ENCODE assay signal across 1 cellular context in genomic region chr16:71600822-71601221, GRCh38.
TF ChIP-seq lines count a peak whose summit lies in the region.

No MANE protein-coding gene starts in this region.

TF ChIP-seq in HepG2, 621 proteins besides CTCF, POLR2A, EP300 and RAD21 (continued from another document and continues in another):
- peak; percentile 47; the same call in 1 of the 2 replicates for TF ChIP-seq ZBTB7A (CRISPR knock-in tag; IDR thresholded peaks at IDR 0.05)
- TF ChIP-seq RNF219 (CRISPR knock-in tag; IDR thresholded peaks at IDR 0.05), result no peak
- TF ChIP-seq ZNF296 (CRISPR knock-in tag; conservative IDR thresholded peaks at IDR 0.05), result no peak
- TF ChIP-seq ZXDC (CRISPR knock-in tag; IDR thresholded peaks at IDR 0.05), result no peak
- no peak for TF ChIP-seq HNF4G (IDR thresholded peaks at IDR 0.05; ENCODE audit: borderline replicate concordance, low read depth, low read length)
- TF ChIP-seq HNF4G (CRISPR knock-in tag; IDR thresholded peaks at IDR 0.05; ENCODE audit: borderline replicate concordance, low read depth), result no peak
- peak; percentile 68; the same call in 1 of the 2 replicates for TF ChIP-seq ERF (CRISPR knock-in tag; IDR thresholded peaks at IDR 0.05)
- no peak for TF ChIP-seq SCMH1 (CRISPR knock-in tag; IDR thresholded peaks at IDR 0.05; ENCODE audit: borderline replicate concordance)
- no peak for TF ChIP-seq ZNF383 (CRISPR knock-in tag; IDR thresholded peaks at IDR 0.05; ENCODE audit: borderline replicate concordance)
- TF ChIP-seq NCOR1 (IDR thresholded peaks at IDR 0.05; ENCODE audit: borderline replicate concordance, low read length), result no peak
- no peak for TF ChIP-seq ZNF879 (CRISPR knock-in tag; IDR thresholded peaks at IDR 0.05)
- no peak for TF ChIP-seq ZNF34 (CRISPR knock-in tag; IDR thresholded peaks at IDR 0.05; ENCODE audit: borderline replicate concordance)
- TF ChIP-seq ZEB1 (IDR thresholded peaks at IDR 0.05; ENCODE audit: insufficient replicate concordance, low read depth), result no peak
- no peak for TF ChIP-seq ZNF7 (CRISPR knock-in tag; IDR thresholded peaks at IDR 0.05)
- TF ChIP-seq TSC22D2 (CRISPR knock-in tag; IDR thresholded peaks at IDR 0.05; ENCODE audit: borderline replicate concordance), result peak; percentile 67; the same call in 1 of the 2 replicates
- TF ChIP-seq ZNF280D (CRISPR knock-in tag; IDR thresholded peaks at IDR 0.05), result no peak
- no peak for TF ChIP-seq ZBTB40 (IDR thresholded peaks at IDR 0.05)
- no peak for TF ChIP-seq ZBTB40 (CRISPR knock-in tag; IDR thresholded peaks at IDR 0.05)
- TF ChIP-seq FOXM1 (CRISPR knock-in tag; IDR thresholded peaks at IDR 0.05), result no peak
- TF ChIP-seq ZNF746 (CRISPR knock-in tag; IDR thresholded peaks at IDR 0.05), result no peak
- no peak for TF ChIP-seq ZIK1 (CRISPR knock-in tag; IDR thresholded peaks at IDR 0.05; ENCODE audit: borderline replicate concordance, low read depth)
- TF ChIP-seq ARID5B (CRISPR knock-in tag; IDR thresholded peaks at IDR 0.05), result peak; percentile 54
- peak; percentile 47; the same call in 1 of the 2 replicates for TF ChIP-seq ZNF350 (CRISPR knock-in tag; IDR thresholded peaks at IDR 0.05; ENCODE audit: borderline replicate concordance, low read depth)
- no peak for TF ChIP-seq ZNF546 (CRISPR knock-in tag; conservative IDR thresholded peaks at IDR 0.05)
- peak; percentile 46; the same call in 1 of the 2 replicates for TF ChIP-seq RXRB (CRISPR knock-in tag; IDR thresholded peaks at IDR 0.05; ENCODE audit: borderline replicate concordance)
- TF ChIP-seq HES4 (CRISPR knock-in tag; IDR thresholded peaks at IDR 0.05; ENCODE audit: borderline replicate concordance), result no peak
- TF ChIP-seq ZBTB14 (CRISPR knock-in tag; IDR thresholded peaks at IDR 0.05), result no peak
- TF ChIP-seq SNRNP70 (IDR thresholded peaks at IDR 0.05; ENCODE audit: low read depth, low read length), result no peak
- no peak for TF ChIP-seq HBP1 (CRISPR knock-in tag; IDR thresholded peaks at IDR 0.05; ENCODE audit: low read depth)
- TF ChIP-seq ZNF777 (CRISPR knock-in tag; IDR thresholded peaks at IDR 0.05), result no peak
- no peak for TF ChIP-seq NR2F2 (IDR thresholded peaks at IDR 0.05; ENCODE audit: borderline replicate concordance, low read depth)
- TF ChIP-seq ZNF558 (CRISPR knock-in tag; IDR thresholded peaks at IDR 0.05; ENCODE audit: borderline replicate concordance), result no peak
